6 cellular contexts compared by ENCODE assay signal in the genomic region with DNA sequence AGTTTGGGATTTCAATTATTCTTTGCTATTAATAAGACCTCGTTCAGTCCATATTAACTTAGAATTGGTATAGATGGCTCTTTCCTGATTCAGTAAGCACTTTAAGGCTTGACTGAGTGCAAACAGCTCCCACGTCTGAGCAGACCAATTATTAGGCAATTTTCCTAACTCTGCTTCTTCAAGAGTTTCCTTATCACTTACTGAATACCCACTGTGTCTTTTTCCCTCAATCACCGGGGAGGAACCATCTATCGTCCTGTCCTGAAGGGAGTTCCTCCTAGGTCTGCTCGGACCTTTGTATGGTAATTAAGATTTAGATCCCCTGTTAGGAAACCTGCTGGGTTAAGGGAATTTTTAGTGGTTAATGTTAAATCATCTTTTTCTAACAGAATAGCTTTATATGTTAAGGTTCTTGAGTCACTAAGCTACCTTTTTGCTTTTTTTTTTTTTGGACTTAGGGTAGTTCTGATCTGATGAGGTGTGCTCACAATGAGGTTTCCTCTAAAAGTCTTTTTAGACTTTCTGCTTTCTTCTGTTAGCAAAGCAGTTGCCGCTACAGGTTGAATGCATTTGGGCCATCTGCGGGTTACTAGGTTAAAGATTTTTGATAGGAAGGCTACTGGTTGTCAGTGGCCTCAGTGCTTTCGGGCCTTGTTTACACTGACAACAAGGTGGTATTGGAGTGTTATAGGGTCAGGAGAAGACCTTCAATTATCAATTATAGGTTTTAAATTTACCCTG.
DNase-seq lines count a peak whose midpoint lies in the region; ATAC-seq and TF ChIP-seq lines count a peak whose summit lies in the region.
"Not testable (repeated sequence)": the region's sequence is repeated elsewhere in the genome, so short reads cannot be mapped to it uniquely, and the experiment has no call there.

No MANE protein-coding gene starts in this region.

- H3K9me3 ChIP-seq in HUES64 (ENCODE audit: insufficient read depth, low read depth, low read length); iPS-20b (ENCODE audit: insufficient read depth, low read depth, low read length); neural progenitor cell (ENCODE audit: low read depth): not testable (repeated sequence)

- DNase-seq in activated T-cell treated with anti-CD3 and anti-CD28 coated beads, Interleukin-2, amount 50 U/mL, for 72 hours; effector memory CD8-positive, alpha-beta T cell; neural progenitor cell (ENCODE audit: low spot score): not testable (repeated sequence)
- DNase-seq in amniotic epithelial cell (ENCODE audit: low read depth): peak; percentile 78

- H3K9me3 Mint-ChIP-seq in activated T-cell treated with anti-CD3 and anti-CD28 coated beads, Interleukin-2, amount 50 U/mL, for 72 hours; effector memory CD8-positive, alpha-beta T cell; neural progenitor cell: not testable (repeated sequence)

- H3K4me3 Mint-ChIP-seq in activated T-cell treated with anti-CD3 and anti-CD28 coated beads, Interleukin-2, amount 50 U/mL, for 72 hours; effector memory CD8-positive, alpha-beta T cell; neural progenitor cell: not testable (repeated sequence)

- not testable (repeated sequence) for H3K36me3 ChIP-seq in HUES64 (ENCODE audit: insufficient read depth, low read length); iPS-20b (ENCODE audit: insufficient read depth, low read depth, low read length); neural progenitor cell

- not testable (repeated sequence) for H3K9ac ChIP-seq in HUES64 (ENCODE audit: low read depth, low read length); neural progenitor cell
- peak overlapping the region; percentile 52; the same call in 1 of the 2 replicates for H3K9ac ChIP-seq in iPS-20b (ENCODE audit: low read depth, low read length)

- peak overlapping the region; percentile 44 for H3K4me2 ChIP-seq in neural progenitor cell

- not testable (repeated sequence) for H3K4me3 ChIP-seq in HUES64 (ENCODE audit: low read length); iPS-20b (ENCODE audit: low read length); neural progenitor cell

- H4K20me1 ChIP-seq in neural progenitor cell (ENCODE audit: low read depth): not testable (repeated sequence)

- H2AFZ ChIP-seq in neural progenitor cell (replicated peaks): not testable (repeated sequence)

- peak overlapping the region; percentile 24 for H3K27ac Mint-ChIP-seq in activated T-cell treated with anti-CD3 and anti-CD28 coated beads, Interleukin-2, amount 50 U/mL, for 72 hours
- H3K27ac Mint-ChIP-seq in effector memory CD8-positive, alpha-beta T cell: peak overlapping the region; percentile 2 to 22
- not testable (repeated sequence) for H3K27ac Mint-ChIP-seq in neural progenitor cell

- H3K27me3 ChIP-seq in HUES64 (ENCODE audit: insufficient read depth, low read length); iPS-20b (ENCODE audit: insufficient read depth, low read length); neural progenitor cell: not testable (repeated sequence)

- peak overlapping the region; percentile 83 for H3K27ac ChIP-seq in HUES64 (ENCODE audit: low read depth, low read length)
- not testable (repeated sequence) for H3K27ac ChIP-seq in iPS-20b (ENCODE audit: low read length); neural progenitor cell

- H3K36me3 Mint-ChIP-seq in activated T-cell treated with anti-CD3 and anti-CD28 coated beads, Interleukin-2, amount 50 U/mL, for 72 hours (ENCODE audit: insufficient read depth in 2 of 2); neural progenitor cell: not testable (repeated sequence)
- peaks cover 13% of the 10 kb centered on the region for H3K36me3 Mint-ChIP-seq in effector memory CD8-positive, alpha-beta T cell (ENCODE audit: insufficient read depth)

- ATAC-seq in activated T-cell treated with anti-CD3 and anti-CD28 coated beads, Interleukin-2, amount 50 U/mL, for 72 hours (replicated peaks in 1 of 2); effector memory CD8-positive, alpha-beta T cell (replicated peaks): not testable (repeated sequence)

- H3K27me3 Mint-ChIP-seq in activated T-cell treated with anti-CD3 and anti-CD28 coated beads, Interleukin-2, amount 50 U/mL, for 72 hours (ENCODE audit: low read depth); effector memory CD8-positive, alpha-beta T cell; neural progenitor cell (ENCODE audit: insufficient read depth, low read depth): not testable (repeated sequence)

- TF ChIP-seq CTCF in neural progenitor cell (IDR thresholded peaks at IDR 0.05): not testable (repeated sequence)

- H3K4me1 Mint-ChIP-seq in activated T-cell treated with anti-CD3 and anti-CD28 coated beads, Interleukin-2, amount 50 U/mL, for 72 hours (ENCODE audit: low read depth): peaks cover 39% of the 10 kb centered on the region
- H3K4me1 Mint-ChIP-seq in effector memory CD8-positive, alpha-beta T cell (ENCODE audit: low read depth in 2 of 2): peaks cover 0 to 18% of the 10 kb centered on the region in 2 donors
- H3K4me1 Mint-ChIP-seq in neural progenitor cell: peaks cover 15% of the 10 kb centered on the region

- WGBS in HUES64: 38% methylated on average over 8 of the region's 8 CpGs

- not testable (repeated sequence) for H3K79me2 ChIP-seq in neural progenitor cell (ENCODE audit: low read depth)

- H3F3A ChIP-seq in neural progenitor cell (ENCODE audit: low read depth): peaks cover 32% of the 10 kb centered on the region

- peaks cover 44% of the 10 kb centered on the region for H3K4me1 ChIP-seq in HUES64 (ENCODE audit: insufficient read depth, low read length)
- H3K4me1 ChIP-seq in iPS-20b (ENCODE audit: insufficient read depth, low read length): peaks cover 24% of the 10 kb centered on the region
- H3K4me1 ChIP-seq in neural progenitor cell: peaks cover 34% of the 10 kb centered on the region
